11 cellular contexts compared by ENCODE assay signal in the genomic region with DNA sequence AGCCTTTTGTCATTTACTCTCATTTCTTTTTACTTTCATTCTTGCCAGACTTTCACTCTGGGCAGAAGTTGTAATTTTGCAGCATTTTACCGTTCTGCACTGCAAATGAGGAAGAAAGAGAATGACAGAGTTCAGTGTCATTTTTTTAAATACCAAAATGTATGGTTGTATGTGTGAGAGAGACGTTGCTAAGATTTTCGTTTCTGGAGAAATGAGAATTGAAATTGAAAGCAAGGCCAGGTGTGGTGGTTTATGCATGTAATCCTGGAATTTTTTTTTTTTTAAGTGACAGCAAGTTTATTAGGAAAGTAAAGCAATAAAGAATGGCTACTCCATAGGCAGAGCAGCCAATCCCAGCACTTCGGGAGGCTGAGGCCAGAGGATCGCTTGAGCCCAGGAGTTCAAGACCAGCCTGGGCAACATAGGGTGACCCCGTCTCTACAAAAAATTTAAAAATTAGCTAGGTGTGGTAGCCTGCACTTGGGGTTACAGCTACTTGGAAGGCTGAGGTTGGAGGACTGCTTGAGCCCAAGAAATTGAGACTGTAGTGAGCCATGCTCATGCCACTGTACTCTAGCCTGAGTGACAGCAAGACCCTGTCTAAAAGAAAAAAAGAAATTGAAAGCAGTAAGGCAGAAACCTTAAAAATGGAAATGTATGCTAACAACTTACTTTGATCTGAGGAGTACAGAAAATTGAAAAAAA. TPM values are rescaled to one million over a fixed set of nuclear protein-coding genes. Genes with fewer than 3 reads are reported as not detected.
DNase-seq lines count a peak whose midpoint lies in the region; ATAC-seq and TF ChIP-seq lines count a peak whose summit lies in the region.
"Had no signal": no experiment of that assay in that cellular context is flagged by ENCODE, and none has a peak within 500 bp of the region (broad histone marks: within the 10 kb centered on the region; RNA-seq: fewer than 3 reads in every experiment).

No MANE protein-coding gene starts in this region.

- peaks cover 27% of the 10 kb centered on the region for H3K36me3 Mint-ChIP-seq in activated CD4-positive, alpha-beta T cell treated with anti-CD3 and anti-CD28 coated beads, Interleukin-2, amount 10 ng/mL, durations not matched to agents 24 days and 14 days (ENCODE audit: low read depth)
- peaks cover 46% of the 10 kb centered on the region for H3K36me3 Mint-ChIP-seq in stimulated activated effector memory CD8-positive, alpha-beta T cell treated with anti-CD3 and anti-CD28 coated beads, Interleukin-12 subunit alpha, Interleukin-12 subunit beta, amount 100 ng/mL, for 72 hours

- ATAC-seq in HG02678 (IDR thresholded peaks at IDR 0.05; ENCODE audit: unreplicated experiment): peak; percentile 76
- ATAC-seq in stimulated activated effector memory CD8-positive, alpha-beta T cell treated with anti-CD3 and anti-CD28 coated beads, Interleukin-12 subunit alpha, Interleukin-12 subunit beta, amount 100 ng/mL, for 72 hours: peak; percentile 64
- ATAC-seq: A549 had no signal

- no peak for TF ChIP-seq CTCF in ovary (IDR thresholded peaks at IDR 0.05)

- no peak for TF ChIP-seq EP300 in ovary (IDR thresholded peaks at IDR 0.05)

- no peak overlapping the region for H3K4me3 ChIP-seq in ovary
- H3K4me3 ChIP-seq: A549 had no signal

- peak; percentile 78 for DNase-seq in activated CD4-positive, alpha-beta T cell treated with anti-CD3 and anti-CD28 coated beads, Interleukin-2, amount 10 ng/mL, durations not matched to agents 24 days and 14 days
- no peak for DNase-seq in activated CD4-positive, alpha-beta T cell treated with anti-CD3 and anti-CD28 coated beads for 1 hour
- DNase-seq in MV-4-11 (lab: John Stamatoyannopoulos, UW): peak; percentile 73
- no peak for DNase-seq in stimulated activated effector memory CD8-positive, alpha-beta T cell treated with anti-CD3 and anti-CD28 coated beads, Interleukin-12 subunit alpha, Interleukin-12 subunit beta, amount 100 ng/mL, for 72 hours (ENCODE audit: low spot score in 2 of 2)
- DNase-seq in ovary: no peak
- no peak for DNase-seq in Kasumi-1 (lab: John Stamatoyannopoulos, UW)
- no peak for DNase-seq in AG08396 (ENCODE audit: low spot score)
- DNase-seq: HFFc6, SHP77 had no signal

- peak overlapping the region; percentile 80 for H3K4me3 Mint-ChIP-seq in activated CD4-positive, alpha-beta T cell treated with anti-CD3 and anti-CD28 coated beads, Interleukin-2, amount 10 ng/mL, durations not matched to agents 24 days and 14 days
- peak overlapping the region; percentile 47 for H3K4me3 Mint-ChIP-seq in stimulated activated effector memory CD8-positive, alpha-beta T cell treated with anti-CD3 and anti-CD28 coated beads, Interleukin-12 subunit alpha, Interleukin-12 subunit beta, amount 100 ng/mL, for 72 hours
- H3K4me3 Mint-ChIP-seq: HFFc6 had no signal

- no peaks in the 10 kb centered on the region for H3K9me3 ChIP-seq in ovary
- H3K9me3 ChIP-seq: A549 had no signal

- no peaks in the 10 kb centered on the region for H3K4me1 ChIP-seq in ovary (ENCODE audit: insufficient read depth)

- intact Hi-C loops in activated CD4-positive, alpha-beta T cell treated with anti-CD3 and anti-CD28 coated beads, Interleukin-2, amount 10 ng/mL, durations not matched to agents 24 days and 14 days (cut with micrococcal nuclease): loop anchor here (1.0 to 10.0 kb wide), 3 partner anchors 13 to 392 kb away; partner anchors contain the start of gene DCK
- intact Hi-C loops in ovary (cut with DNase I): no loop called here

- H3K27ac Mint-ChIP-seq in activated CD4-positive, alpha-beta T cell treated with anti-CD3 and anti-CD28 coated beads, Interleukin-2, amount 10 ng/mL, durations not matched to agents 24 days and 14 days: peak overlapping the region; percentile 95
- H3K27ac Mint-ChIP-seq in stimulated activated effector memory CD8-positive, alpha-beta T cell treated with anti-CD3 and anti-CD28 coated beads, Interleukin-12 subunit alpha, Interleukin-12 subunit beta, amount 100 ng/mL, for 72 hours: peak overlapping the region; percentile 56
- H3K27ac Mint-ChIP-seq: HFFc6 had no signal

- H3K27me3 ChIP-seq in ovary: no peaks in the 10 kb centered on the region

- peaks cover 73% of the 10 kb centered on the region for H3K4me1 Mint-ChIP-seq in activated CD4-positive, alpha-beta T cell treated with anti-CD3 and anti-CD28 coated beads, Interleukin-2, amount 10 ng/mL, durations not matched to agents 24 days and 14 days
- peaks cover 63% of the 10 kb centered on the region for H3K4me1 Mint-ChIP-seq in stimulated activated effector memory CD8-positive, alpha-beta T cell treated with anti-CD3 and anti-CD28 coated beads, Interleukin-12 subunit alpha, Interleukin-12 subunit beta, amount 100 ng/mL, for 72 hours

- H3K36me3 ChIP-seq in ovary: no peaks in the 10 kb centered on the region

- H3K27ac ChIP-seq in ovary: no peak overlapping the region
- H3K27ac ChIP-seq: A549 had no signal

- no peaks in the 10 kb centered on the region for H3K27me3 Mint-ChIP-seq in activated CD4-positive, alpha-beta T cell treated with anti-CD3 and anti-CD28 coated beads, Interleukin-2, amount 10 ng/mL, durations not matched to agents 24 days and 14 days

- no peak for TF ChIP-seq POLR2A in ovary (IDR thresholded peaks at IDR 0.05)

- 88 to 93% (median 90%) methylated on average over 6 of the region's 6 CpGs for WGBS in ovary, 3 donors

- peaks cover 7% of the 10 kb centered on the region for H3K9me3 Mint-ChIP-seq in activated CD4-positive, alpha-beta T cell treated with anti-CD3 and anti-CD28 coated beads, Interleukin-2, amount 10 ng/mL, durations not matched to agents 24 days and 14 days
- no peaks in the 10 kb centered on the region for H3K9me3 Mint-ChIP-seq in stimulated activated effector memory CD8-positive, alpha-beta T cell treated with anti-CD3 and anti-CD28 coated beads, Interleukin-12 subunit alpha, Interleukin-12 subunit beta, amount 100 ng/mL, for 72 hours

RNA-seq across cellular contexts. Expression of gene DCK, which starts 12.9 kb away (rescaled TPM):
- total RNA-seq in activated CD4-positive, alpha-beta T cell treated with anti-CD3 and anti-CD28 coated beads, Interleukin-2, amount 10 ng/mL, durations not matched to agents 24 days and 14 days: 35.6 and 37.0 TPM in 2 replicates
- total RNA-seq in ovary: 10 to 100 TPM in 3 of 7 donors, 1 to 10 TPM in 4; 5.5 to 12.2 (median 10.0) TPM
- polyA plus RNA-seq in ovary: 10 to 100 TPM in 1 of 2 donors, 1 to 10 TPM in 1; 9.1 to 12.8 TPM

Comparison
In these comparisons a context has a peak if more than half of its experiments do, and no peak if none do; other contexts are left out.
1. DNase-seq: peak in activated CD4-positive, alpha-beta T cell treated with anti-CD3 and anti-CD28 coated beads, Interleukin-2, amount 10 ng/mL, durations not matched to agents 24 days and 14 days (single experiment) and MV-4-11 (single experiment); none in activated CD4-positive, alpha-beta T cell treated with anti-CD3 and anti-CD28 coated beads for 1 hour (single experiment), stimulated activated effector memory CD8-positive, alpha-beta T cell treated with anti-CD3 and anti-CD28 coated beads, Interleukin-12 subunit alpha, Interleukin-12 subunit beta, amount 100 ng/mL, for 72 hours (0 of 2), ovary (0 of 5), Kasumi-1 (0 of 2) and AG08396 (single experiment).